ENCODE assay signal across 14 cellular contexts in genomic region chr5:157107508-157107907, GRCh38. TPM values are rescaled to one million over a fixed set of nuclear protein-coding genes. Genes with fewer than 3 reads are reported as not detected.
DNase-seq lines count a peak whose midpoint lies in the region; ATAC-seq and TF ChIP-seq lines count a peak whose summit lies in the region.
"Had no signal": no experiment of that assay in that cellular context is flagged by ENCODE, and none has a peak within 500 bp of the region (broad histone marks: within the 10 kb centered on the region; RNA-seq: fewer than 3 reads in every experiment).

No MANE protein-coding gene starts in this region.

- H3K4me1 Mint-ChIP-seq in T-helper 2 cell treated with Interferon-gamma antibody and Interleukin-4, amounts not matched to agents 5 μg/mL and 100 μg/mL, for 36 hours (ENCODE audit: low read depth): peaks cover 49% of the 10 kb centered on the region
- H3K4me1 Mint-ChIP-seq in stimulated activated naive B cell treated with anti-CD40 and anti-IgM and Interleukin-4, amounts not matched to agents 10 μg/mL and 1 μg/mL and 100 μg/mL, for 72 hours: peaks cover 16 to 47% of the 10 kb centered on the region in 2 donors

- no peaks in the 10 kb centered on the region for H3K27me3 ChIP-seq in esophagus muscularis mucosa

- TF ChIP-seq POLR2A in esophagus muscularis mucosa (IDR thresholded peaks at IDR 0.05; ENCODE audit: low read depth): no peak

- no peaks in the 10 kb centered on the region for H3K4me1 ChIP-seq in esophagus muscularis mucosa

- no peaks in the 10 kb centered on the region for H3K36me3 ChIP-seq in esophagus muscularis mucosa

- TF ChIP-seq CTCF in esophagus muscularis mucosa (IDR thresholded peaks at IDR 0.05): no peak

- no peak for DNase-seq in T-helper 2 cell treated with Interferon-gamma antibody and Interleukin-4, amounts not matched to agents 5 μg/mL and 100 μg/mL, for 36 hours (ENCODE audit: low spot score)
- DNase-seq in T-helper 2 cell (no peak), SW480 (ENCODE audit: low spot score) (peak; percentile 72), esophagus muscularis mucosa (ENCODE audit: extremely low spot score) (no peak), OCI-M2 (lab: John Stamatoyannopoulos, UW; ENCODE audit: unreplicated experiment) (no peak), COR-L47 (lab: John Stamatoyannopoulos, UW) (no peak)
- no peak for DNase-seq in stimulated activated naive B cell treated with anti-CD40 and anti-IgM and Interleukin-4, amounts not matched to agents 10 μg/mL and 1 μg/mL and 100 μg/mL, for 72 hours
- DNase-seq: activated CD4-positive, alpha-beta T cell treated with anti-CD3 and anti-CD28 coated beads, Interleukin-2, amount 50 U/mL, for 4 hours; DMS79; NCI-H1105; NCI-H526 had no signal

- peak overlapping the region in 3 of 4 donors; percentile 4 to 28 (median 22) for H3K4me3 ChIP-seq in esophagus muscularis mucosa
- H3K4me3 ChIP-seq: mucosa of descending colon had no signal

- no peak for ATAC-seq in stimulated activated naive B cell treated with anti-CD40 and anti-IgM and Interleukin-4, amounts not matched to agents 10 μg/mL and 1 μg/mL and 100 μg/mL, for 72 hours (replicated peaks)
- ATAC-seq in HG02870 (IDR thresholded peaks at IDR 0.05; ENCODE audit: unreplicated experiment): no peak
- ATAC-seq: mucosa of descending colon had no signal

- H3K27ac Mint-ChIP-seq in T-helper 2 cell treated with Interferon-gamma antibody and Interleukin-4, amounts not matched to agents 5 μg/mL and 100 μg/mL, for 36 hours: peak overlapping the region; percentile 58
- no peak overlapping the region for H3K27ac Mint-ChIP-seq in stimulated activated naive B cell treated with anti-CD40 and anti-IgM and Interleukin-4, amounts not matched to agents 10 μg/mL and 1 μg/mL and 100 μg/mL, for 72 hours

- 67% methylated on average over 3 of the region's 3 CpGs for WGBS in esophagus muscularis mucosa

- H3K9me3 ChIP-seq in esophagus muscularis mucosa: no peaks in the 10 kb centered on the region
- H3K9me3 ChIP-seq: mucosa of descending colon had no signal

- TF ChIP-seq EP300 in esophagus muscularis mucosa (IDR thresholded peaks at IDR 0.05): no peak

- H3K27ac ChIP-seq in esophagus muscularis mucosa (replicated peaks in 1 of 4): no peak overlapping the region
- H3K27ac ChIP-seq: epithelial cell of prostate had no signal

- intact Hi-C loops in esophagus muscularis mucosa (cut with DNase I): no loop called here

- peak overlapping the region; percentile 92 for H3K4me3 Mint-ChIP-seq in T-helper 2 cell treated with Interferon-gamma antibody and Interleukin-4, amounts not matched to agents 5 μg/mL and 100 μg/mL, for 36 hours
- H3K4me3 Mint-ChIP-seq in stimulated activated naive B cell treated with anti-CD40 and anti-IgM and Interleukin-4, amounts not matched to agents 10 μg/mL and 1 μg/mL and 100 μg/mL, for 72 hours: peak overlapping the region; percentile 13 to 59

- H3K27me3 Mint-ChIP-seq in T-helper 2 cell treated with Interferon-gamma antibody and Interleukin-4, amounts not matched to agents 5 μg/mL and 100 μg/mL, for 36 hours (ENCODE audit: low read depth): no peaks in the 10 kb centered on the region
- H3K27me3 Mint-ChIP-seq in stimulated activated naive B cell treated with anti-CD40 and anti-IgM and Interleukin-4, amounts not matched to agents 10 μg/mL and 1 μg/mL and 100 μg/mL, for 72 hours: no peaks in the 10 kb centered on the region

- no peaks in the 10 kb centered on the region for H3K9me3 Mint-ChIP-seq in T-helper 2 cell treated with Interferon-gamma antibody and Interleukin-4, amounts not matched to agents 5 μg/mL and 100 μg/mL, for 36 hours
- no peaks in the 10 kb centered on the region for H3K9me3 Mint-ChIP-seq in stimulated activated naive B cell treated with anti-CD40 and anti-IgM and Interleukin-4, amounts not matched to agents 10 μg/mL and 1 μg/mL and 100 μg/mL, for 72 hours

- H3K36me3 Mint-ChIP-seq in T-helper 2 cell treated with Interferon-gamma antibody and Interleukin-4, amounts not matched to agents 5 μg/mL and 100 μg/mL, for 36 hours (ENCODE audit: low read depth): peaks cover 44% of the 10 kb centered on the region
- H3K36me3 Mint-ChIP-seq in stimulated activated naive B cell treated with anti-CD40 and anti-IgM and Interleukin-4, amounts not matched to agents 10 μg/mL and 1 μg/mL and 100 μg/mL, for 72 hours: peaks cover 2 to 3% of the 10 kb centered on the region in 2 donors

RNA-seq across cellular contexts. Expression of gene HAVCR2, which starts 1.3 kb away (rescaled TPM):
- 10 to 100 TPM in 1 of 4 donors, 1 to 10 TPM in 3; 4.1 to 12.8 (median 5.8) TPM for total RNA-seq in esophagus muscularis mucosa

RNA-seq across cellular contexts. Expression of gene MED7, which starts 35.2 kb away (rescaled TPM):
- 10 to 100 TPM in 3 of 4 donors, 1 to 10 TPM in 1; 8.4 to 12.5 (median 10.4) TPM for total RNA-seq in esophagus muscularis mucosa

RNA-seq across cellular contexts. Expression of gene HAVCR1, which starts 48.6 kb away (rescaled TPM):
- total RNA-seq in esophagus muscularis mucosa: under 1 TPM in 1 of 4 donors, not detected in 3; 0.17 TPM

RNA-seq across cellular contexts. Expression of gene GARIN3, which starts 58.6 kb away (rescaled TPM):
- not detected for total RNA-seq in esophagus muscularis mucosa
- total RNA-seq: mucosa of descending colon had no signal
